ENCODE assay signal across 32 cellular contexts in genomic region chr7:134028853-134029252, GRCh38.
"Had no signal": no experiment of that assay in that cellular context is flagged by ENCODE, and none has a peak within 500 bp of the region (broad histone marks: within the 10 kb centered on the region; RNA-seq: fewer than 3 reads in every experiment).

No MANE protein-coding gene starts in this region.

- H3K4me3 Mint-ChIP-seq: activated naive CD4-positive, alpha-beta T cell treated with anti-CD3 and anti-CD28 coated beads for 36 hours; activated naive CD8-positive, alpha-beta T cell treated with anti-CD3 and anti-CD28 coated beads for 36 hours; activated T-helper 1 cell treated with anti-CD3 and anti-CD28 coated beads, Interleukin-12 subunit alpha, Interleukin-12 subunit beta, Interleukin-2, Interleukin-4 antibody, amounts not matched to agents 30 ng/mL and 10 ng/mL and 1 ng/mL, durations not matched to agents 14 hours and 24 hours and 36 hours; natural killer cell treated with Interleukin-12 subunit alpha and Interleukin-12 subunit beta and Interleukin-15 and Interleukin-18, amount 100 ng/mL, for 72 hours; stimulated activated memory B cell treated with anti-CD40 and anti-IgM and Interleukin-4, amounts not matched to agents 10 μg/mL and 1 μg/mL and 100 μg/mL, for 72 hours; T-helper 1 cell treated with Interleukin-12 subunit alpha and Interleukin-12 subunit beta and Interleukin-4 antibody, amounts not matched to agents 30 μg/mL and 1 μg/mL, for 36 hours had no signal

- H3K27me3 ChIP-seq: brain microvascular endothelial cell, esophagus muscularis mucosa, foreskin keratinocyte, heart left ventricle, left lung, right atrium auricular region, stomach, thyroid gland, upper lobe of left lung had no signal

- ATAC-seq: activated CD4-positive, CD25-positive, alpha-beta regulatory T cell treated with anti-CD3 and anti-CD28 coated beads, Interleukin-2, amount 50 U/mL, for 24 hours; foreskin keratinocyte; heart left ventricle; left lung; lower lobe of right lung; natural killer cell treated with Interleukin-12 subunit alpha and Interleukin-12 subunit beta and Interleukin-15 and Interleukin-18, amount 100 ng/mL, for 72 hours; stimulated activated memory B cell treated with anti-CD40 and anti-IgM and Interleukin-4, amounts not matched to agents 10 μg/mL and 1 μg/mL and 100 μg/mL, for 72 hours had no signal

- H3K27me3 Mint-ChIP-seq: activated naive CD8-positive, alpha-beta T cell treated with anti-CD3 and anti-CD28 coated beads for 36 hours; natural killer cell treated with Interleukin-12 subunit alpha and Interleukin-12 subunit beta and Interleukin-15 and Interleukin-18, amount 100 ng/mL, for 72 hours; stimulated activated memory B cell treated with anti-CD40 and anti-IgM and Interleukin-4, amounts not matched to agents 10 μg/mL and 1 μg/mL and 100 μg/mL, for 72 hours had no signal

- H3K9me3 Mint-ChIP-seq: activated naive CD4-positive, alpha-beta T cell treated with anti-CD3 and anti-CD28 coated beads for 36 hours; activated T-helper 1 cell treated with anti-CD3 and anti-CD28 coated beads, Interleukin-12 subunit alpha, Interleukin-12 subunit beta, Interleukin-2, Interleukin-4 antibody, amounts not matched to agents 30 ng/mL and 10 ng/mL and 1 ng/mL, durations not matched to agents 14 hours and 24 hours and 36 hours; natural killer cell treated with Interleukin-12 subunit alpha and Interleukin-12 subunit beta and Interleukin-15 and Interleukin-18, amount 100 ng/mL, for 72 hours; stimulated activated memory B cell treated with anti-CD40 and anti-IgM and Interleukin-4, amounts not matched to agents 10 μg/mL and 1 μg/mL and 100 μg/mL, for 72 hours; T-helper 1 cell treated with Interleukin-12 subunit alpha and Interleukin-12 subunit beta and Interleukin-4 antibody, amounts not matched to agents 30 μg/mL and 1 μg/mL, for 36 hours had no signal

- H3K4me1 ChIP-seq: foreskin keratinocyte, left lung, lower lobe of right lung, right atrium auricular region, upper lobe of left lung had no signal

- H3K4me3 ChIP-seq: esophagus muscularis mucosa, heart left ventricle, left lung, lower lobe of right lung, right atrium auricular region, smooth muscle cell, stomach, thyroid gland, upper lobe of left lung had no signal

- H3K4me2 ChIP-seq: smooth muscle cell had no signal

- H3K4me1 Mint-ChIP-seq: stimulated activated memory B cell treated with anti-CD40 and anti-IgM and Interleukin-4, amounts not matched to agents 10 μg/mL and 1 μg/mL and 100 μg/mL, for 72 hours had no signal

- H3K36me3 ChIP-seq: brain microvascular endothelial cell, esophagus muscularis mucosa, heart left ventricle, left lung, lower lobe of right lung, right atrium auricular region, thyroid gland, upper lobe of left lung had no signal

- FAIRE-seq: astrocyte, TTC549 had no signal

- H3K9me3 ChIP-seq: esophagus muscularis mucosa, heart left ventricle, left lung, lower lobe of right lung, right atrium auricular region, thyroid gland, upper lobe of left lung had no signal

- H3K27ac Mint-ChIP-seq: activated naive CD4-positive, alpha-beta T cell treated with anti-CD3 and anti-CD28 coated beads for 36 hours; activated naive CD8-positive, alpha-beta T cell treated with anti-CD3 and anti-CD28 coated beads for 36 hours; activated T-helper 1 cell treated with anti-CD3 and anti-CD28 coated beads, Interleukin-12 subunit alpha, Interleukin-12 subunit beta, Interleukin-2, Interleukin-4 antibody, amounts not matched to agents 30 ng/mL and 10 ng/mL and 1 ng/mL, durations not matched to agents 14 hours and 24 hours and 36 hours; natural killer cell treated with Interleukin-12 subunit alpha and Interleukin-12 subunit beta and Interleukin-15 and Interleukin-18, amount 100 ng/mL, for 72 hours; stimulated activated memory B cell treated with anti-CD40 and anti-IgM and Interleukin-4, amounts not matched to agents 10 μg/mL and 1 μg/mL and 100 μg/mL, for 72 hours; T-helper 1 cell treated with Interleukin-12 subunit alpha and Interleukin-12 subunit beta and Interleukin-4 antibody, amounts not matched to agents 30 μg/mL and 1 μg/mL, for 36 hours had no signal

- DNase-seq: activated CD4-positive, alpha-beta T cell treated with anti-CD3 and anti-CD28 coated beads for 48 hours; activated CD4-positive, alpha-beta T cell treated with anti-CD3 and anti-CD28 coated beads, Interleukin-2, amount 50 U/mL, for 48 hours; activated CD8-positive, alpha-beta memory T cell treated with anti-CD3 and anti-CD28 coated beads for 24 hours; activated effector memory CD4-positive, alpha-beta T cell treated with anti-CD3 and anti-CD28 coated beads, Interleukin-2, amount 50 U/mL, for 16 hours; activated naive CD4-positive, alpha-beta T cell treated with anti-CD3 and anti-CD28 coated beads for 36 hours; activated naive CD8-positive, alpha-beta T cell treated with anti-CD3 and anti-CD28 coated beads for 36 hours; brain microvascular endothelial cell; cortex of kidney; foreskin keratinocyte; heart left ventricle; hypothalamus; left lung; lower lobe of right lung; mesenchymal stem cell; stimulated activated CD4-positive, alpha-beta T cell treated with anti-CD3 and anti-CD28 coated beads, Interleukin-1b, Interleukin-23, amount 100 ng/mL, for 48 hours; stimulated activated CD4-positive, alpha-beta T cell treated with anti-CD3 and anti-CD28 coated beads, Interleukin-4, amount 100 ng/mL, for 4 hours; stimulated activated CD8-positive, alpha-beta memory T cell treated with anti-CD3 and anti-CD28 coated beads, Interleukin-4, amount 100 ng/mL, for 48 hours; stomach; T-helper 9 cell; thyroid gland; upper lobe of left lung had no signal

- H3K36me3 Mint-ChIP-seq: natural killer cell treated with Interleukin-12 subunit alpha and Interleukin-12 subunit beta and Interleukin-15 and Interleukin-18, amount 100 ng/mL, for 72 hours had no signal

- H3K27ac ChIP-seq: brain microvascular endothelial cell, esophagus muscularis mucosa, foreskin keratinocyte, heart left ventricle, left lung, lower lobe of right lung, right atrium auricular region, stomach, thyroid gland, upper lobe of left lung, VCaP had no signal
